ENCODE assay signal across 19 cellular contexts in the genomic region with DNA sequence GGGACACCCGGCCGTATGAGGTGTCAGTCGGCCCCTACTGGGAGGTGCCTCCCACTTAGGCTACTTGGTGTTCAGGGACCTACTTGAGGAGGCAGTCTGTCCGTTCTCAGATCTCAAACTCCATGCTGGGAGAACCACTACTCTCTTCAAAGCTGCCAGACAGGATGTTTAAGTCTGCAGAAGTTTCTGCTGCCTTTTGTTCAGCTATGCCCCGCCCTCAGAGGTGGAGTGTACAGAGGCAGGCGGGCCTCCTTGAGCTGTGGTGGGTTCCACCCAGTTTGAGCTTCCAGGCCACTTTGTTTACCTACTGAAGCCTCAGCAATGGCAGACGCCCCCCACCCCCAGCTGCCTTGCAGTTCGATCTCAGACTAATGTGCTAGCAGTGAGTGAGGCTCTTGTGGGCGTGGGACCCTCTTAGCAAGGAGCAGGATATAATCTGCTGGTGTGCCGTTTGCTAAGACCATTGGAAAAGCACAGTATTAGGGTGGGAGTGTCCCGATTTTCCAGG. TPM values are rescaled to one million over a fixed set of nuclear protein-coding genes. Genes with fewer than 3 reads are reported as not detected.
"Had no signal": no experiment of that assay in that cellular context is flagged by ENCODE, and none has a peak within 500 bp of the region (broad histone marks: within the 10 kb centered on the region; RNA-seq: fewer than 3 reads in every experiment).

No MANE protein-coding gene starts in this region.

RNA-seq across cellular contexts. Expression of a gene that starts 54.7 kb away (rescaled TPM):
- total RNA-seq: colonic mucosa, dermis microvascular lymphatic vessel endothelial cell, endodermal cell, esophagus mucosa, esophagus squamous epithelium, gastrocnemius medialis, glomerular endothelial cell, heart right ventricle, kidney epithelial cell, left cardiac atrium, left lung, left ventricle myocardium superior, lower leg skin, lower lobe of right lung, lung microvascular endothelial cell, mesenteric fat pad, mesothelial cell of epicardium, mucosa of descending colon, myocyte had no signal
